In the genomic region with DNA sequence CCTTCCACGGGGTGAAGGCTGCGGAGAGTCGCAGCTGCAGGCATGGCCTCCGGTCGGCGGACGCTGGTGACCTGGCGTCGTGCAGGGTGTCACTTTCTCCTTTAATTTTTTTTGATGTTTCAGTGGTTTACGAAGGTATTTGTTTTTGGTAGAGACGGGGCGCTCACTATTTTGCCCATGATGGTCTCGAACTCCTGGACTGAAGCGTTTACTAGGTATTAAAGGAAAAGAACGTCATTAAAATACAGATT, we compare ENCODE assay signal across 1 cellular context.
TF ChIP-seq lines count a peak whose summit lies in the region.

No MANE protein-coding gene starts in this region.

TF ChIP-seq in HepG2, 621 proteins besides CTCF, POLR2A, EP300 and RAD21:
- TF ChIP-seq, protein P1, sequence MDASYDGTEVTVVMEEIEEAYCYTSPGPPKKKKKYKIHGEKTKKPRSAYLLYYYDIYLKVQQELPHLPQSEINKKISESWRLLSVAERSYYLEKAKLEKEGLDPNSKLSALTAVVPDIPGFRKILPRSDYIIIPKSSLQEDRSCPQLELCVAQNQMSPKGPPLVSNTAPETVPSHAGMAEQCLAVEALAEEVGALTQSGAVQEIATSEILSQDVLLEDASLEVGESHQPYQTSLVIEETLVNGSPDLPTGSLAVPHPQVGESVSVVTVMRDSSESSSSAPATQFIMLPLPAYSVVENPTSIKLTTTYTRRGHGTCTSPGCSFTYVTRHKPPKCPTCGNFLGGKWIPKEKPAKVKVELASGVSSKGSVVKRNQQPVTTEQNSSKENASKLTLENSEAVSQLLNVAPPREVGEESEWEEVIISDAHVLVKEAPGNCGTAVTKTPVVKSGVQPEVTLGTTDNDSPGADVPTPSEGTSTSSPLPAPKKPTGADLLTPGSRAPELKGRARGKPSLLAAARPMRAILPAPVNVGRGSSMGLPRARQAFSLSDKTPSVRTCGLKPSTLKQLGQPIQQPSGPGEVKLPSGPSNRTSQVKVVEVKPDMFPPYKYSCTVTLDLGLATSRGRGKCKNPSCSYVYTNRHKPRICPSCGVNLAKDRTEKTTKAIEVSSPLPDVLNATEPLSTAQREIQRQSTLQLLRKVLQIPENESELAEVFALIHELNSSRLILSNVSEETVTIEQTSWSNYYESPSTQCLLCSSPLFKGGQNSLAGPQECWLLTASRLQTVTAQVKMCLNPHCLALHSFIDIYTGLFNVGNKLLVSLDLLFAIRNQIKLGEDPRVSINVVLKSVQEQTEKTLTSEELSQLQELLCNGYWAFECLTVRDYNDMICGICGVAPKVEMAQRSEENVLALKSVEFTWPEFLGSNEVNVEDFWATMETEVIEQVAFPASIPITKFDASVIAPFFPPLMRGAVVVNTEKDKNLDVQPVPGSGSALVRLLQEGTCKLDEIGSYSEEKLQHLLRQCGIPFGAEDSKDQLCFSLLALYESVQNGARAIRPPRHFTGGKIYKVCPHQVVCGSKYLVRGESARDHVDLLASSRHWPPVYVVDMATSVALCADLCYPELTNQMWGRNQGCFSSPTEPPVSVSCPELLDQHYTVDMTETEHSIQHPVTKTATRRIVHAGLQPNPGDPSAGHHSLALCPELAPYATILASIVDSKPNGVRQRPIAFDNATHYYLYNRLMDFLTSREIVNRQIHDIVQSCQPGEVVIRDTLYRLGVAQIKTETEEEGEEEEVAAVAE (CRISPR knock-in tag; IDR thresholded peaks at IDR 0.05; ENCODE audit: borderline replicate concordance) = no peak
- no peak for TF ChIP-seq AGO1 (IDR thresholded peaks at IDR 0.05; ENCODE audit: low read depth, low read length, poor library complexity, severe bottlenecking)
- TF ChIP-seq ZSCAN21 (CRISPR knock-in tag; IDR thresholded peaks at IDR 0.05; ENCODE audit: borderline replicate concordance) = no peak
- no peak for TF ChIP-seq ZEB1 (IDR thresholded peaks at IDR 0.05; ENCODE audit: insufficient replicate concordance, low read depth)
- TF ChIP-seq FOXK1 (CRISPR knock-in tag; IDR thresholded peaks at IDR 0.05; ENCODE audit: borderline replicate concordance, low read depth) = no peak
- TF ChIP-seq TAF1 (CRISPR knock-in tag; IDR thresholded peaks at IDR 0.05) = no peak
- no peak for TF ChIP-seq ZNF614 (CRISPR knock-in tag; IDR thresholded peaks at IDR 0.05; ENCODE audit: borderline replicate concordance)
- TF ChIP-seq SPEN (CRISPR knock-in tag; IDR thresholded peaks at IDR 0.05; ENCODE audit: low read depth) = no peak
- TF ChIP-seq ZNF788 (CRISPR knock-in tag; IDR thresholded peaks at IDR 0.05; ENCODE audit: borderline replicate concordance) = no peak
- TF ChIP-seq ZMYM2 (CRISPR knock-in tag; IDR thresholded peaks at IDR 0.05) = peak; percentile 6; the same call in 1 of the 2 replicates
- TF ChIP-seq, protein P2, sequence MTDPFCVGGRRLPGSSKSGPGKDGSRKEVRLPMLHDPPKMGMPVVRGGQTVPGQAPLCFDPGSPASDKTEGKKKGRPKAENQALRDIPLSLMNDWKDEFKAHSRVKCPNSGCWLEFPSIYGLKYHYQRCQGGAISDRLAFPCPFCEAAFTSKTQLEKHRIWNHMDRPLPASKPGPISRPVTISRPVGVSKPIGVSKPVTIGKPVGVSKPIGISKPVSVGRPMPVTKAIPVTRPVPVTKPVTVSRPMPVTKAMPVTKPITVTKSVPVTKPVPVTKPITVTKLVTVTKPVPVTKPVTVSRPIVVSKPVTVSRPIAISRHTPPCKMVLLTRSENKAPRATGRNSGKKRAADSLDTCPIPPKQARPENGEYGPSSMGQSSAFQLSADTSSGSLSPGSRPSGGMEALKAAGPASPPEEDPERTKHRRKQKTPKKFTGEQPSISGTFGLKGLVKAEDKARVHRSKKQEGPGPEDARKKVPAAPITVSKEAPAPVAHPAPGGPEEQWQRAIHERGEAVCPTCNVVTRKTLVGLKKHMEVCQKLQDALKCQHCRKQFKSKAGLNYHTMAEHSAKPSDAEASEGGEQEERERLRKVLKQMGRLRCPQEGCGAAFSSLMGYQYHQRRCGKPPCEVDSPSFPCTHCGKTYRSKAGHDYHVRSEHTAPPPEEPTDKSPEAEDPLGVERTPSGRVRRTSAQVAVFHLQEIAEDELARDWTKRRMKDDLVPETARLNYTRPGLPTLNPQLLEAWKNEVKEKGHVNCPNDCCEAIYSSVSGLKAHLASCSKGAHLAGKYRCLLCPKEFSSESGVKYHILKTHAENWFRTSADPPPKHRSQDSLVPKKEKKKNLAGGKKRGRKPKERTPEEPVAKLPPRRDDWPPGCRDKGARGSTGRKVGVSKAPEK (CRISPR knock-in tag; IDR thresholded peaks at IDR 0.05; ENCODE audit: borderline replicate concordance) = no peak
- no peak for TF ChIP-seq ZNF792 (CRISPR knock-in tag; IDR thresholded peaks at IDR 0.05)
- TF ChIP-seq, protein P3, sequence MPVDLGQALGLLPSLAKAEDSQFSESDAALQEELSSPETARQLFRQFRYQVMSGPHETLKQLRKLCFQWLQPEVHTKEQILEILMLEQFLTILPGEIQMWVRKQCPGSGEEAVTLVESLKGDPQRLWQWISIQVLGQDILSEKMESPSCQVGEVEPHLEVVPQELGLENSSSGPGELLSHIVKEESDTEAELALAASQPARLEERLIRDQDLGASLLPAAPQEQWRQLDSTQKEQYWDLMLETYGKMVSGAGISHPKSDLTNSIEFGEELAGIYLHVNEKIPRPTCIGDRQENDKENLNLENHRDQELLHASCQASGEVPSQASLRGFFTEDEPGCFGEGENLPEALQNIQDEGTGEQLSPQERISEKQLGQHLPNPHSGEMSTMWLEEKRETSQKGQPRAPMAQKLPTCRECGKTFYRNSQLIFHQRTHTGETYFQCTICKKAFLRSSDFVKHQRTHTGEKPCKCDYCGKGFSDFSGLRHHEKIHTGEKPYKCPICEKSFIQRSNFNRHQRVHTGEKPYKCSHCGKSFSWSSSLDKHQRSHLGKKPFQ (CRISPR knock-in tag; IDR thresholded peaks at IDR 0.05; ENCODE audit: insufficient replicate concordance) = peak; percentile 14
- TF ChIP-seq, protein P4, sequence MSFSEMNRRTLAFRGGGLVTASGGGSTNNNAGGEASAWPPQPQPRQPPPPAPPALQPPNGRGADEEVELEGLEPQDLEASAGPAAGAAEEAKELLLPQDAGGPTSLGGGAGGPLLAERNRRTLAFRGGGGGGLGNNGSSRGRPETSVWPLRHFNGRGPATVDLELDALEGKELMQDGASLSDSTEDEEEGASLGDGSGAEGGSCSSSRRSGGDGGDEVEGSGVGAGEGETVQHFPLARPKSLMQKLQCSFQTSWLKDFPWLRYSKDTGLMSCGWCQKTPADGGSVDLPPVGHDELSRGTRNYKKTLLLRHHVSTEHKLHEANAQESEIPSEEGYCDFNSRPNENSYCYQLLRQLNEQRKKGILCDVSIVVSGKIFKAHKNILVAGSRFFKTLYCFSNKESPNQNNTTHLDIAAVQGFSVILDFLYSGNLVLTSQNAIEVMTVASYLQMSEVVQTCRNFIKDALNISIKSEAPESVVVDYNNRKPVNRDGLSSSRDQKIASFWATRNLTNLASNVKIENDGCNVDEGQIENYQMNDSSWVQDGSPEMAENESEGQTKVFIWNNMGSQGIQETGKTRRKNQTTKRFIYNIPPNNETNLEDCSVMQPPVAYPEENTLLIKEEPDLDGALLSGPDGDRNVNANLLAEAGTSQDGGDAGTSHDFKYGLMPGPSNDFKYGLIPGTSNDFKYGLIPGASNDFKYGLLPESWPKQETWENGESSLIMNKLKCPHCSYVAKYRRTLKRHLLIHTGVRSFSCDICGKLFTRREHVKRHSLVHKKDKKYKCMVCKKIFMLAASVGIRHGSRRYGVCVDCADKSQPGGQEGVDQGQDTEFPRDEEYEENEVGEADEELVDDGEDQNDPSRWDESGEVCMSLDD (CRISPR knock-in tag; IDR thresholded peaks at IDR 0.05; ENCODE audit: borderline replicate concordance) = 0 out of 2 replicates have a peak, but pooled peaks have one; percentile 27
- no peak for TF ChIP-seq HBP1 (CRISPR knock-in tag; IDR thresholded peaks at IDR 0.05; ENCODE audit: low read depth)
- 0 out of 2 replicates have a peak, but pooled peaks have one; percentile 25 for TF ChIP-seq ZNF142 (CRISPR knock-in tag; IDR thresholded peaks at IDR 0.05)
- TF ChIP-seq ZNF629 (CRISPR knock-in tag; conservative IDR thresholded peaks at IDR 0.05) = no peak
- TF ChIP-seq ZNF207 (IDR thresholded peaks at IDR 0.05; ENCODE audit: borderline replicate concordance) = no peak
- TF ChIP-seq ZBTB21 (CRISPR knock-in tag; IDR thresholded peaks at IDR 0.05) = no peak
- peak; percentile 2; the same call in 1 of the 2 replicates for TF ChIP-seq SALL2 (CRISPR knock-in tag; IDR thresholded peaks at IDR 0.05)
- TF ChIP-seq, protein P5, sequence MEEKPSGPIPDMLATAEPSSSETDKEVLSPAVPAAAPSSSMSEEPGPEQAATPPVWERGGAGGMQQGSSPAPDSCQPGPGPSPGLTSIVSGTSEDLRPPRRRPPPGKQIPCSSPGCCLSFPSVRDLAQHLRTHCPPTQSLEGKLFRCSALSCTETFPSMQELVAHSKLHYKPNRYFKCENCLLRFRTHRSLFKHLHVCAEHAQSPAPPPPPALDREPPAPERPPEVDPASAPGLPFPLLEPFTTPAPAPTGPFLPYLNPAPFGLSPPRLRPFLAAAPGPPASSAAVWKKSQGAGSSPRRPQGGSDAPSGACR (CRISPR knock-in tag; IDR thresholded peaks at IDR 0.05) = no peak
- TF ChIP-seq KDM5A (IDR thresholded peaks at IDR 0.05; ENCODE audit: borderline replicate concordance, low read length) = 0 out of 2 replicates have a peak, but pooled peaks have one; percentile 10
- TF ChIP-seq ZNF430 (CRISPR knock-in tag; IDR thresholded peaks at IDR 0.05) = no peak
